Comparison of ENCODE assay signal across 9 cellular contexts in the genomic region with DNA sequence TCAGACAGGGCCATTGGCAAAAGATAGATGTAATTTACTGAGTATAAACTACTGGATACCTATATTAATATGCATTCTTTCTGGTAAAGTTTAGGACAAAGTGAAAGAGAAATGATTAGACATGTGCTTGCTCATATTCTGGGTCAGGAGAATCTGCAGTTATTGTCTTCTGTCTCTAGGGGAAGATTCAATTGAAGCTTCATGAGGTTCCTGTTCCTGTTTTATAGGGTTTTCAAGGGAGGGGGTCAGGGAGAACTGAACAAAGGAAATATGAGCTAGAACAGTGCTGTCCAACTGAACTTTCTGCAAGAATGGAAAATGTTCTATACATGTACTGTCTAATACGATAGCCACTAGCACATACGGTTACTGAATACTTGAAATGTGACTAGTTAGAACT. TPM values are rescaled to one million over a fixed set of nuclear protein-coding genes. Genes with fewer than 3 reads are reported as not detected.
DNase-seq lines count a peak whose midpoint lies in the region; ATAC-seq and TF ChIP-seq lines count a peak whose summit lies in the region.
"Had no signal": no experiment of that assay in that cellular context is flagged by ENCODE, and none has a peak within 500 bp of the region (broad histone marks: within the 10 kb centered on the region; RNA-seq: fewer than 3 reads in every experiment).

No MANE protein-coding gene starts in this region.

- no peaks in the 10 kb centered on the region for H3K27me3 ChIP-seq in CD4-positive, alpha-beta T cell (ENCODE audit: control insufficient read depth, insufficient read depth, low read length)
- no peaks in the 10 kb centered on the region for H3K27me3 ChIP-seq in KMS-11 (ENCODE audit: insufficient read depth, low read depth)
- no peaks in the 10 kb centered on the region for H3K27me3 ChIP-seq in H7 (ENCODE audit: control insufficient read depth, insufficient read depth, low read length)

- peaks cover 70% of the 10 kb centered on the region for H3K36me3 Mint-ChIP-seq in CD4-positive, alpha-beta T cell (ENCODE audit: low read depth)
- H3K36me3 Mint-ChIP-seq in activated T-helper 2 cell treated with anti-CD3 and anti-CD28 coated beads, Interferon-gamma antibody, Interleukin-2, Interleukin-4, amounts not matched to agents 10 μg/mL and 5 μg/mL and 100 μg/mL, durations not matched to agents 14 hours and 24 hours and 36 hours (ENCODE audit: low read depth): peaks cover 53% of the 10 kb centered on the region
- H3K36me3 Mint-ChIP-seq in mesothelial cell of epicardium (peaks cover 6% of the 10 kb centered on the region), chondrocyte (ENCODE audit: low read depth) (no peaks in the 10 kb centered on the region)

- no peak for DNase-seq in CD4-positive, alpha-beta T cell
- no peak for DNase-seq in activated T-helper 2 cell treated with anti-CD3 and anti-CD28 coated beads, Interferon-gamma antibody, Interleukin-2, Interleukin-4, amounts not matched to agents 10 μg/mL and 5 μg/mL and 100 μg/mL, durations not matched to agents 14 hours and 24 hours and 36 hours (ENCODE audit: low spot score)
- DNase-seq in mesothelial cell of epicardium (ENCODE audit: low spot score in 2 of 2, unreplicated experiment in 2 of 2): no peak
- DNase-seq in chondrocyte (ENCODE audit: low spot score): no peak
- DNase-seq in NCI-H345 (lab: John Stamatoyannopoulos, UW): no peak
- DNase-seq in H7: no peak

- no peak overlapping the region for H3K9ac ChIP-seq in KMS-11

- H3K4me2 ChIP-seq in KMS-11: no peak overlapping the region; the same call in 1 of the 2 replicates

- no peaks in the 10 kb centered on the region for H4K20me1 ChIP-seq in KMS-11 (ENCODE audit: insufficient read depth)

- no peak for TF ChIP-seq CTCF in CD4-positive, alpha-beta T cell (IDR thresholded peaks at IDR 0.05)
- TF ChIP-seq CTCF in KMS-11 (conservative IDR thresholded peaks at IDR 0.05; ENCODE audit: low read depth, low read length) (peak; percentile 20; the same call in 1 of the 2 replicates), mesothelial cell of epicardium (IDR thresholded peaks at IDR 0.05; ENCODE audit: unreplicated experiment) (no peak), chondrocyte (IDR thresholded peaks at IDR 0.05) (no peak)

- intact Hi-C loops in CD4-positive, alpha-beta T cell (cut with DNase I, micrococcal nuclease): loop anchor here in 1 of 2 experiments (1.0 to 5.0 kb wide), 2 partner anchors 80 to 97 kb away; no protein-coding TSS in a partner anchor
- intact Hi-C loops in activated T-helper 2 cell treated with anti-CD3 and anti-CD28 coated beads, Interferon-gamma antibody, Interleukin-2, Interleukin-4, amounts not matched to agents 10 μg/mL and 5 μg/mL and 100 μg/mL, durations not matched to agents 14 hours and 24 hours and 36 hours (cut with micrococcal nuclease): no loop called here

- no peak overlapping the region for H3K27ac ChIP-seq in CD4-positive, alpha-beta T cell (ENCODE audit: low read depth, low read length)
- peak overlapping the region; percentile 4; the same call in 1 of the 2 replicates for H3K27ac ChIP-seq in KMS-11
- H3K27ac ChIP-seq: epithelial cell of prostate had no signal

- peak; percentile 56 for ATAC-seq in CD4-positive, alpha-beta T cell (ENCODE audit: poor library complexity)
- no peak for ATAC-seq in GM21723 (IDR thresholded peaks at IDR 0.05; ENCODE audit: unreplicated experiment)

- POLR2A ChIA-PET in CD4-positive, alpha-beta T cell (lab: Charles Lee): interaction anchor here (0.5 to 1.3 kb wide), 7 partner anchors 9 to 81 kb away, joined by 3 to 7 read pairs (median 3); no protein-coding TSS in a partner anchor

- no peaks in the 10 kb centered on the region for H3K27me3 Mint-ChIP-seq in CD4-positive, alpha-beta T cell
- H3K27me3 Mint-ChIP-seq in activated T-helper 2 cell treated with anti-CD3 and anti-CD28 coated beads, Interferon-gamma antibody, Interleukin-2, Interleukin-4, amounts not matched to agents 10 μg/mL and 5 μg/mL and 100 μg/mL, durations not matched to agents 14 hours and 24 hours and 36 hours (ENCODE audit: low read depth): no peaks in the 10 kb centered on the region
- H3K27me3 Mint-ChIP-seq in mesothelial cell of epicardium (ENCODE audit: low read depth): no peaks in the 10 kb centered on the region
- H3K27me3 Mint-ChIP-seq in chondrocyte (ENCODE audit: low read depth): no peaks in the 10 kb centered on the region

- CTCF ChIA-PET in CD4-positive, alpha-beta T cell (lab: Charles Lee): interaction anchor here (1.0 to 2.5 kb wide), 6 partner anchors 9 to 97 kb away, joined by 3 to 10 read pairs (median 4); no protein-coding TSS in a partner anchor

- H3K4me3 ChIP-seq in KMS-11 (IDR thresholded peaks at IDR 0.05; ENCODE audit: insufficient read depth, low read depth, low read length) (no peak overlapping the region), H7 (ENCODE audit: insufficient read depth, low read depth, low read length) (no peak overlapping the region)

- H3K36me3 ChIP-seq in KMS-11 (ENCODE audit: insufficient read depth) (no peaks in the 10 kb centered on the region; the same call in 1 of the 2 replicates), H7 (replicated peaks; ENCODE audit: control insufficient read depth, insufficient read depth, low read length) (no peaks in the 10 kb centered on the region)

- H3K4me1 ChIP-seq in KMS-11 (ENCODE audit: low read depth, poor library complexity, severe bottlenecking): peaks cover 12% of the 10 kb centered on the region

- H3K79me2 ChIP-seq in KMS-11 (ENCODE audit: insufficient read depth, low read depth): no peaks in the 10 kb centered on the region

- peak overlapping the region; percentile 77 for H3K27ac Mint-ChIP-seq in CD4-positive, alpha-beta T cell
- H3K27ac Mint-ChIP-seq in activated T-helper 2 cell treated with anti-CD3 and anti-CD28 coated beads, Interferon-gamma antibody, Interleukin-2, Interleukin-4, amounts not matched to agents 10 μg/mL and 5 μg/mL and 100 μg/mL, durations not matched to agents 14 hours and 24 hours and 36 hours: peak overlapping the region; percentile 47
- H3K27ac Mint-ChIP-seq in mesothelial cell of epicardium (peak overlapping the region; percentile 8), chondrocyte (ENCODE audit: unreplicated experiment) (no peak overlapping the region)

- no peak overlapping the region for H2AFZ ChIP-seq in KMS-11 (ENCODE audit: low read depth)

- no peaks in the 10 kb centered on the region for H3K9me3 ChIP-seq in CD4-positive, alpha-beta T cell (ENCODE audit: control insufficient read depth, low read length)

- H3K4me1 Mint-ChIP-seq in CD4-positive, alpha-beta T cell (ENCODE audit: low read depth): peaks cover 24% of the 10 kb centered on the region
- peaks cover 15% of the 10 kb centered on the region for H3K4me1 Mint-ChIP-seq in activated T-helper 2 cell treated with anti-CD3 and anti-CD28 coated beads, Interferon-gamma antibody, Interleukin-2, Interleukin-4, amounts not matched to agents 10 μg/mL and 5 μg/mL and 100 μg/mL, durations not matched to agents 14 hours and 24 hours and 36 hours (ENCODE audit: low read depth)
- peaks cover 8% of the 10 kb centered on the region for H3K4me1 Mint-ChIP-seq in mesothelial cell of epicardium
- H3K4me1 Mint-ChIP-seq in chondrocyte (ENCODE audit: low read depth): peaks cover 18% of the 10 kb centered on the region

- H3K9me3 Mint-ChIP-seq in CD4-positive, alpha-beta T cell: no peaks in the 10 kb centered on the region
- no peaks in the 10 kb centered on the region for H3K9me3 Mint-ChIP-seq in activated T-helper 2 cell treated with anti-CD3 and anti-CD28 coated beads, Interferon-gamma antibody, Interleukin-2, Interleukin-4, amounts not matched to agents 10 μg/mL and 5 μg/mL and 100 μg/mL, durations not matched to agents 14 hours and 24 hours and 36 hours
- no peaks in the 10 kb centered on the region for H3K9me3 Mint-ChIP-seq in mesothelial cell of epicardium
- no peaks in the 10 kb centered on the region for H3K9me3 Mint-ChIP-seq in chondrocyte (ENCODE audit: low read depth)

- no peak overlapping the region for H3K4me3 Mint-ChIP-seq in CD4-positive, alpha-beta T cell
- H3K4me3 Mint-ChIP-seq in activated T-helper 2 cell treated with anti-CD3 and anti-CD28 coated beads, Interferon-gamma antibody, Interleukin-2, Interleukin-4, amounts not matched to agents 10 μg/mL and 5 μg/mL and 100 μg/mL, durations not matched to agents 14 hours and 24 hours and 36 hours (ENCODE audit: low read depth): no peak overlapping the region
- H3K4me3 Mint-ChIP-seq in mesothelial cell of epicardium (no peak overlapping the region), chondrocyte (ENCODE audit: unreplicated experiment) (no peak overlapping the region)

RNA-seq across cellular contexts. Expression of a gene that starts 59.3 kb away (rescaled TPM):
- 1 to 10 TPM; 2.8 to 3.3 TPM for total RNA-seq in CD4-positive, alpha-beta T cell
- 3.1 and 3.8 TPM in 2 replicates for total RNA-seq in activated T-helper 2 cell treated with anti-CD3 and anti-CD28 coated beads, Interferon-gamma antibody, Interleukin-2, Interleukin-4, amounts not matched to agents 10 μg/mL and 5 μg/mL and 100 μg/mL, durations not matched to agents 14 hours and 24 hours and 36 hours
- 3.4 to 3.8 TPM (median 3.4 TPM) in 3 replicates for total RNA-seq in mesothelial cell of epicardium
- total RNA-seq in chondrocyte: 6.7 to 7.6 TPM (median 7.2 TPM) in 3 replicates
- 3.9 and 6.9 TPM in 2 replicates for total RNA-seq in H7 (2014; rRNA removed; shearing (Covaris generic))
